Comparison of ENCODE assay signal across 30 cellular contexts in the genomic region with DNA sequence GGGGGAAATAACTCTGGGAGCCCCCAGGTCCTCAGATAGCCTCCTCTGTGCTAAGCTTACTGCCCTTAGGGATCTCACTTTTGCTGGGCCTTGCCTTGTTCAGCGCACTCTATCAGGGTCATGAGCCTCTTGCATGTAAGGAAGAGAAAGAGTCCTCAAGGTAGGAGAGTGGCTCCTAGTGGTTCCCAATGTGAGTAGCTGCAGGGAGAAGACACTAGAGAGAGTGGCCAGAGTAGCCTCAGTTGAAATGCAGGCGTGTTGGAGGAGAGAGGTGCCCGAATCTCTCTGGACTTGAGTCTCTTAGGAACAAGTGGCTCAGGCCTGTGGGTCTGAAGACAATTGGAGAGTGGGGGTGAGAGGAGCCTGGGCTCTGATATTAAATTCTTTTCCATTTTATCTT.
DNase-seq lines count a peak whose midpoint lies in the region; ATAC-seq and TF ChIP-seq lines count a peak whose summit lies in the region.
"Had no signal": no experiment of that assay in that cellular context is flagged by ENCODE, and none has a peak within 500 bp of the region (broad histone marks: within the 10 kb centered on the region; RNA-seq: fewer than 3 reads in every experiment).

No MANE protein-coding gene starts in this region.

- H3K27me3 ChIP-seq in GM23338 (ENCODE audit: insufficient read depth) (no peaks in the 10 kb centered on the region), SK-N-SH (ENCODE audit: insufficient read depth) (no peaks in the 10 kb centered on the region)
- H3K27me3 ChIP-seq: ascending aorta, SJSA1, testis, uterus had no signal

- no peaks in the 10 kb centered on the region for H3K9me3 ChIP-seq in SK-N-SH
- H3K9me3 ChIP-seq: ascending aorta, HAP-1, SJSA1, testis, uterus had no signal

- H3K9me3 Mint-ChIP-seq in GM23338: no peaks in the 10 kb centered on the region; the same call in 2 of the 3 replicates
- H3K9me3 Mint-ChIP-seq: activated CD8-positive, alpha-beta T cell treated with anti-CD3 and anti-CD28 coated beads for 36 hours; activated naive CD8-positive, alpha-beta T cell treated with anti-CD3 and anti-CD28 coated beads, Interleukin-2, amount 10 ng/mL, durations not matched to agents 7 days and 5 days; CD4-positive, alpha-beta T cell had no signal

- H3K4me1 ChIP-seq in GM23338 (ENCODE audit: insufficient read depth) (no peaks in the 10 kb centered on the region), SK-N-SH (ENCODE audit: control insufficient read depth in 1 of 2, insufficient read depth in 2 of 2, low read depth in 1 of 2, low read length in 1 of 2) (no peaks in the 10 kb centered on the region)
- H3K4me1 ChIP-seq: ascending aorta, HAP-1, SJSA1, testis, uterus had no signal

- no peaks in the 10 kb centered on the region for H3K36me3 Mint-ChIP-seq in GM23338 (ENCODE audit: low read depth)
- H3K36me3 Mint-ChIP-seq: activated naive CD8-positive, alpha-beta T cell treated with anti-CD3 and anti-CD28 coated beads, Interleukin-2, amount 10 ng/mL, durations not matched to agents 7 days and 5 days; memory B cell had no signal

- CTCF ChIA-PET in SK-N-SH (lab: Yijun Ruan, JAX): interaction anchor here (0.5 to 1.5 kb wide), 4 partner anchors 10 to 153 kb away, joined by 3 to 6 read pairs (median 3); no protein-coding TSS in a partner anchor

- H3K79me2 ChIP-seq in GM23338 (replicated peaks; ENCODE audit: insufficient read depth): no peaks in the 10 kb centered on the region
- no peaks in the 10 kb centered on the region for H3K79me2 ChIP-seq in SK-N-SH (ENCODE audit: insufficient read depth)

- H3K9me2 ChIP-seq in GM23338 (ENCODE audit: insufficient read depth) (no peaks in the 10 kb centered on the region), SK-N-SH (no peaks in the 10 kb centered on the region)

- H3K4me2 ChIP-seq in GM23338 (no peak overlapping the region), SK-N-SH (no peak overlapping the region)

- H3K4me1 Mint-ChIP-seq in GM23338: peaks cover 6% of the 10 kb centered on the region; the same call in 2 of the 3 replicates
- H3K4me1 Mint-ChIP-seq: activated naive CD8-positive, alpha-beta T cell treated with anti-CD3 and anti-CD28 coated beads, Interleukin-2, amount 10 ng/mL, durations not matched to agents 7 days and 5 days; memory B cell; T-helper 17 cell had no signal

- H4K20me1 ChIP-seq in GM23338 (replicated peaks; ENCODE audit: insufficient read depth) (no peaks in the 10 kb centered on the region), SK-N-SH (ENCODE audit: insufficient read depth) (no peaks in the 10 kb centered on the region)

- TF ChIP-seq RAD21 in SK-N-SH (IDR thresholded peaks at IDR 0.05; ENCODE audit: low read length): peak; percentile 23

- H3K4me3 ChIP-seq in GM23338 (no peak overlapping the region), SK-N-SH (ENCODE audit: low read depth in 2 of 2, low read length in 1 of 2) (no peak overlapping the region)
- H3K4me3 ChIP-seq: ascending aorta, HAP-1, SJSA1, testis, uterus had no signal

- ATAC-seq in GM23338: peak; percentile 87
- ATAC-seq: activated CD8-positive, alpha-beta T cell treated with anti-CD3 and anti-CD28 coated beads for 36 hours; esophagus mucosa; left cardiac atrium; T-helper 17 cell had no signal

- no peak overlapping the region for H3K27ac Mint-ChIP-seq in GM23338
- H3K27ac Mint-ChIP-seq: activated CD8-positive, alpha-beta T cell treated with anti-CD3 and anti-CD28 coated beads for 36 hours; activated naive CD8-positive, alpha-beta T cell treated with anti-CD3 and anti-CD28 coated beads, Interleukin-2, amount 10 ng/mL, durations not matched to agents 7 days and 5 days; CD4-positive, alpha-beta T cell; memory B cell; progenitor cell of endocrine pancreas; T-helper 17 cell had no signal

- no peak overlapping the region for H3K9ac ChIP-seq in SK-N-SH

- H3K27ac ChIP-seq in GM23338 (ENCODE audit: low read depth): no peak overlapping the region
- no peak overlapping the region for H3K27ac ChIP-seq in SK-N-SH (ENCODE audit: low read depth in 2 of 2, low read length in 1 of 2)
- H3K27ac ChIP-seq: ascending aorta, SJSA1, testis, uterus had no signal

- POLR2A ChIA-PET in SK-N-SH (lab: Yijun Ruan, JAX): no interaction called here

- H3K36me3 ChIP-seq in GM23338 (ENCODE audit: insufficient read depth): no peaks in the 10 kb centered on the region
- H3K36me3 ChIP-seq in SK-N-SH (replicated peaks in 1 of 2; ENCODE audit: control insufficient read depth in 1 of 2, insufficient read depth in 2 of 2, low read length in 1 of 2): no peaks in the 10 kb centered on the region
- H3K36me3 ChIP-seq: ascending aorta, HAP-1, SJSA1, uterus had no signal

- no peaks in the 10 kb centered on the region for H3F3A ChIP-seq in GM23338 (replicated peaks; ENCODE audit: low read depth)
- H3F3A ChIP-seq in SK-N-SH (replicated peaks; ENCODE audit: insufficient read depth): no peaks in the 10 kb centered on the region

- TF ChIP-seq EP300 in SK-N-SH (IDR thresholded peaks at IDR 0.05; ENCODE audit: borderline replicate concordance in 1 of 2, low read depth in 1 of 2, low read length in 1 of 2): no peak

- H2AFZ ChIP-seq in GM23338: no peak overlapping the region
- no peak overlapping the region for H2AFZ ChIP-seq in SK-N-SH (ENCODE audit: low read depth)

- H3K4me3 Mint-ChIP-seq in GM23338: no peak overlapping the region
- H3K4me3 Mint-ChIP-seq: activated CD8-positive, alpha-beta T cell treated with anti-CD3 and anti-CD28 coated beads for 36 hours; activated naive CD8-positive, alpha-beta T cell treated with anti-CD3 and anti-CD28 coated beads, Interleukin-2, amount 10 ng/mL, durations not matched to agents 7 days and 5 days; CD4-positive, alpha-beta T cell; memory B cell; T-helper 17 cell had no signal

- WGBS in SK-N-SH (ENCODE audit: low lambda C conversion rate): 36% methylated on average over 3 of the region's 3 CpGs

- H3K27me3 Mint-ChIP-seq in GM23338 (ENCODE audit: insufficient read depth, low read depth, poor library complexity): peaks cover 11% of the 10 kb centered on the region

- TF ChIP-seq CTCF in GM23338 (conservative IDR thresholded peaks at IDR 0.05; ENCODE audit: low read depth in 2 of 2) (peak; percentile 17 to 62; a peak in 2 of 4 replicates), SK-N-SH (IDR thresholded peaks at IDR 0.05) (no peak; the same call in 1 of the 2 replicates)

- DNase-seq in DMS53 (lab: John Stamatoyannopoulos, UW) (peak; percentile 4), DMS53 treated with DMSO at 0.1 percent for 48 hours (lab: John Stamatoyannopoulos, UW; ENCODE audit: unreplicated experiment) (no peak), GM23338 (ENCODE audit: low spot score) (peak; percentile 42), SK-N-SH (no peak), iPS-NIHi7 (ENCODE audit: extremely low spot score) (peak; percentile 44), foreskin melanocyte (no peak), Kasumi-1 (lab: John Stamatoyannopoulos, UW) (no peak)
- no peak for DNase-seq in stimulated activated CD4-positive, alpha-beta T cell treated with anti-CD3 and anti-CD28 coated beads, Interleukin-2, amount 100 ng/mL, for 24 hours
- DNase-seq: 8988T; activated CD4-positive, alpha-beta T cell treated with anti-CD3 and anti-CD28 coated beads for 1 hour; activated CD8-positive, alpha-beta T cell treated with anti-CD3 and anti-CD28 coated beads for 36 hours; activated naive CD8-positive, alpha-beta T cell treated with anti-CD3 and anti-CD28 coated beads, Interleukin-2, amount 10 ng/mL, durations not matched to agents 7 days and 5 days; activated T-cell treated with anti-CD3 and anti-CD28 coated beads for 4 hours; CD4-positive, alpha-beta T cell; cortex of kidney; left cardiac atrium; MM.1S; NCI-H1436 treated with DMSO at 0.1 percent for 48 hours; RPMI8226; stimulated activated CD4-positive, alpha-beta T cell treated with anti-CD3 and anti-CD28 coated beads, Interleukin-15, amount 100 ng/mL, for 24 hours; stimulated activated naive CD4-positive, alpha-beta T cell treated with Interleukin-2 at 50 U/mL for 16 hours; T-helper 17 cell; testis; uterus had no signal

TF ChIP-seq in GM23338, 12 proteins besides CTCF, POLR2A, EP300 and RAD21 (continues in another document):
- TF ChIP-seq JUNB (IDR thresholded peaks at IDR 0.05; ENCODE audit: unreplicated experiment) (no peak), ZNF114 (CRISPR knock-in tag; IDR thresholded peaks at IDR 0.05) (no peak), ZNF331 (CRISPR knock-in tag; IDR thresholded peaks at IDR 0.05; ENCODE audit: low read depth) (no peak)

TF ChIP-seq in SK-N-SH, 30 proteins besides CTCF, POLR2A, EP300 and RAD21 (continues in another document):
- no peak for TF ChIP-seq MEF2A (IDR thresholded peaks at IDR 0.05; ENCODE audit: borderline replicate concordance, low read depth)
- TF ChIP-seq, protein P1, sequence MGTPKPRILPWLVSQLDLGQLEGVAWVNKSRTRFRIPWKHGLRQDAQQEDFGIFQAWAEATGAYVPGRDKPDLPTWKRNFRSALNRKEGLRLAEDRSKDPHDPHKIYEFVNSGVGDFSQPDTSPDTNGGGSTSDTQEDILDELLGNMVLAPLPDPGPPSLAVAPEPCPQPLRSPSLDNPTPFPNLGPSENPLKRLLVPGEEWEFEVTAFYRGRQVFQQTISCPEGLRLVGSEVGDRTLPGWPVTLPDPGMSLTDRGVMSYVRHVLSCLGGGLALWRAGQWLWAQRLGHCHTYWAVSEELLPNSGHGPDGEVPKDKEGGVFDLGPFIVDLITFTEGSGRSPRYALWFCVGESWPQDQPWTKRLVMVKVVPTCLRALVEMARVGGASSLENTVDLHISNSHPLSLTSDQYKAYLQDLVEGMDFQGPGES (IDR thresholded peaks at IDR 0.05; ENCODE audit: low read depth, low read length): no peak
- no peak for TF ChIP-seq SMC3 (IDR thresholded peaks at IDR 0.05; ENCODE audit: low read depth, low read length)
- TF ChIP-seq TEAD4 (IDR thresholded peaks at IDR 0.05; ENCODE audit: borderline replicate concordance, insufficient read depth): no peak
- TF ChIP-seq CHD2 (IDR thresholded peaks at IDR 0.05; ENCODE audit: low read length, partially characterized antibody): no peak
- TF ChIP-seq NRF1 (IDR thresholded peaks at IDR 0.05; ENCODE audit: low read depth, low read length): no peak
- TF ChIP-seq RXRA (IDR thresholded peaks at IDR 0.05; ENCODE audit: borderline replicate concordance, low read depth): no peak
- TF ChIP-seq GATA2 (CRISPR knock-in tag; IDR thresholded peaks at IDR 0.05): no peak
- no peak for TF ChIP-seq GABPA (IDR thresholded peaks at IDR 0.05; ENCODE audit: low read depth)
- no peak for TF ChIP-seq JUND (IDR thresholded peaks at IDR 0.05)
- TF ChIP-seq SIN3A (IDR thresholded peaks at IDR 0.05; ENCODE audit: borderline replicate concordance, low read depth, low read length): no peak
- no peak for TF ChIP-seq MXI1 (IDR thresholded peaks at IDR 0.05; ENCODE audit: low read depth, low read length)
- no peak for TF ChIP-seq TAF1 (IDR thresholded peaks at IDR 0.05; ENCODE audit: borderline replicate concordance, low read depth, low read length)

Comparison
In these comparisons a context has a peak if more than half of its experiments do, and no peak if none do; other contexts are left out.
1. DNase-seq: peak in DMS53 (single experiment), GM23338 (single experiment) and iPS-NIHi7 (single experiment); none in DMS53 treated with DMSO at 0.1 percent for 48 hours (single experiment), SK-N-SH (single experiment), foreskin melanocyte (single experiment), stimulated activated CD4-positive, alpha-beta T cell treated with anti-CD3 and anti-CD28 coated beads, Interleukin-2, amount 100 ng/mL, for 24 hours (0 of 2) and Kasumi-1 (0 of 2).